Comparison of ENCODE assay signal across 8 cellular contexts in the genomic region with DNA sequence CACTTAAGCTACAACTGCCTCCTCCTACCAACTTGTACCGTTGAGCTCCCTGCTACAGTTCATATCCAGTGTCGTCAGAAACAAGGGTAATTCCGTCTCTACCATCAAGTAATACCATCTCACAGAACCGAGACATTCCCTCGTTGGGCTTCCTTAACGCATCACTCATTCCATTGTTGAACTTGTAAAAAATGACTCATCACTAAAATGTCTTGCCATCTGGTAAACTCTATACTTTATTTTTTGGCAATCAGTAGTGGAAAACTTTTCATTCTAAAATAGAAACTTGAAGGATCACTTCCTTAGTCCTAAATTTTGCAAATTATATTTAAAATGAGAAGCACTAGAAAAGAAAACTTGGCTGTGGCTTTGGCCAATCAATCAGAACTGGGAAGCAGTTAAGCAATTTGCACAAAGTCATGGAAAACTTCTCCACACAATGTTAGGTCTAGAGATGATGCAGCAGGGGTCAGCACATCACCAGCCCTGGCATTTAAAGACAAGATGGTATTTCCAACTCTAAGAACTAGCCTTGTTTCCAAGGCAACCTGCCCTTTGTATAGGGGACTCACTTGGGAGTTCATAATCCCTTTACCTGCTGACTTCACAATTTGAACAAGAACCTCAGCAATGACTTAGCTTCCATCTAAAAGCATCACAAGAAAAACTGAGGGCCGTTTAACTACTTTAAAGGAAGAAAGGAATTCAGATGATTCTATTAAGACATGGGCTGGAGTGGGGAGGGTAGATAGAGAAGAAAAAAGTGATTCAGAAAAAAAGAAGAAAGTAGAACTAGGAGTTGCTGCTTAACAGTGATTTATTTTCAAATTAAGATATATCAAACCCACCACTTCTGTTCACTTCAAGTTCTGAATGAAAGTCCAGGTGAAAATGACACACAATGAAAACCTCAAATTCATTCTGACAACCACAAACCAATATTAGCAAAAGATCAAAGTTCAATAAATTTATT.
DNase-seq lines count a peak whose midpoint lies in the region; ATAC-seq and TF ChIP-seq lines count a peak whose summit lies in the region.
"Had no signal": no experiment of that assay in that cellular context is flagged by ENCODE, and none has a peak within 500 bp of the region (broad histone marks: within the 10 kb centered on the region; RNA-seq: fewer than 3 reads in every experiment).

No MANE protein-coding gene starts in this region.

- 77% methylated on average over 7 of the region's 7 CpGs for WGBS in hepatocyte (ENCODE audit: low lambda C conversion rate, missing lambda C conversion rate)
- WGBS in stomach, 5 donors: 51 to 75% (median 67%) methylated on average over 7 of the region's 7 CpGs

- H3K27ac ChIP-seq in hepatocyte (no peak overlapping the region), stomach (peak overlapping the region in 3 of 5 donors; percentile 3 to 49 (median 24))
- H3K27ac ChIP-seq: neutrophil had no signal

- TF ChIP-seq POLR2A in stomach (IDR thresholded peaks at IDR 0.05): no peak

- intact Hi-C loops in stomach (cut with DNase I; ENCODE audit: low total_unique reads): no loop called here

- ATAC-seq in HG03342 (IDR thresholded peaks at IDR 0.05; ENCODE audit: unreplicated experiment) (no peak), HG02884 (IDR thresholded peaks at IDR 0.05; ENCODE audit: unreplicated experiment) (no peak)

- H2AFZ ChIP-seq in hepatocyte: no peak overlapping the region

- H3K9me3 ChIP-seq in adipocyte (ENCODE audit: control insufficient read depth, low read length) (peaks cover 8% of the 10 kb centered on the region), hepatocyte (ENCODE audit: low read depth) (no peaks in the 10 kb centered on the region), stomach (peaks cover 0 to 8% (median 4%) of the 10 kb centered on the region in 4 donors)
- H3K9me3 ChIP-seq: neutrophil had no signal

- H3K4me1 ChIP-seq in adipocyte (ENCODE audit: control insufficient read depth, insufficient read depth, low read length): peaks cover 15% of the 10 kb centered on the region
- peaks cover 7% of the 10 kb centered on the region for H3K4me1 ChIP-seq in hepatocyte (ENCODE audit: insufficient read depth)
- H3K4me1 ChIP-seq in stomach: peaks cover 0 to 25% (median 15%) of the 10 kb centered on the region in 4 donors

- DNase-seq in HFF-Myc (ENCODE audit: extremely low read depth, low read depth): peak; percentile 91
- DNase-seq in adipocyte (ENCODE audit: low read depth): peak; percentile 92
- DNase-seq in hepatocyte (ENCODE audit: low spot score): peak; percentile 18
- DNase-seq in stomach: no peak
- no peak for DNase-seq in HPDE6-E6E7 (ENCODE audit: extremely low spot score)

- H3K27me3 ChIP-seq in adipocyte (replicated peaks; ENCODE audit: control insufficient read depth, insufficient read depth, low read length) (no peaks in the 10 kb centered on the region), hepatocyte (no peaks in the 10 kb centered on the region), stomach (no peaks in the 10 kb centered on the region)
- H3K27me3 ChIP-seq: neutrophil had no signal

- no peak overlapping the region for H3K4me2 ChIP-seq in hepatocyte

- peak; percentile 32 for TF ChIP-seq CTCF in HFF-Myc (IDR thresholded peaks at IDR 0.05; ENCODE audit: low read depth, low read length, missing control alignments)
- TF ChIP-seq CTCF in hepatocyte (IDR thresholded peaks at IDR 0.05; ENCODE audit: poor library complexity): no peak
- no peak for TF ChIP-seq CTCF in stomach (IDR thresholded peaks at IDR 0.05)

- H3K9ac ChIP-seq in adipocyte (ENCODE audit: low read length): peak overlapping the region; percentile 52

- H3K36me3 ChIP-seq in adipocyte (ENCODE audit: control insufficient read depth, insufficient read depth, low read length, severe bottlenecking) (no peaks in the 10 kb centered on the region), hepatocyte (replicated peaks; ENCODE audit: insufficient read depth, low read depth) (peaks cover 4% of the 10 kb centered on the region), stomach (no peaks in the 10 kb centered on the region)
- H3K36me3 ChIP-seq: neutrophil had no signal

- peaks cover 41% of the 10 kb centered on the region for H3K79me2 ChIP-seq in hepatocyte

- no peak for TF ChIP-seq EP300 in stomach (IDR thresholded peaks at IDR 0.05)

- no peaks in the 10 kb centered on the region for H3K9me2 ChIP-seq in hepatocyte (replicated peaks; ENCODE audit: insufficient read depth)

- no peaks in the 10 kb centered on the region for H4K20me1 ChIP-seq in hepatocyte (ENCODE audit: insufficient read depth, poor library complexity, severe bottlenecking)

- H3K4me3 ChIP-seq in HFF-Myc (replicated peaks; ENCODE audit: low read depth, low read length) (peak overlapping the region; percentile 18), adipocyte (ENCODE audit: low read length) (peak overlapping the region; percentile 47), hepatocyte (no peak overlapping the region), stomach (no peak overlapping the region)

Comparison
In these comparisons a context has a peak if more than half of its experiments do, and no peak if none do; other contexts are left out.
1. DNase-seq: peak in HFF-Myc (single experiment), adipocyte (single experiment) and hepatocyte (single experiment); none in stomach (single experiment) and HPDE6-E6E7 (single experiment).
2. H3K4me3 ChIP-seq: peak in HFF-Myc (single experiment) and adipocyte (single experiment); none in hepatocyte (single experiment) and stomach (0 of 4).